Comparison of ENCODE assay signal across 26 cellular contexts in genomic region chr6:156985309-156985708, GRCh38.
"Had no signal": no experiment of that assay in that cellular context is flagged by ENCODE, and none has a peak within 500 bp of the region (broad histone marks: within the 10 kb centered on the region; RNA-seq: fewer than 3 reads in every experiment).

No MANE protein-coding gene starts in this region.

- H3K9me3 Mint-ChIP-seq: activated CD4-positive, alpha-beta memory T cell treated with anti-CD3 and anti-CD28 coated beads, Interleukin-2, amount 10 ng/mL, durations not matched to agents 7 days and 5 days; activated naive CD4-positive, alpha-beta T cell treated with anti-CD3 and anti-CD28 coated beads for 36 hours; activated T-helper 17 cell treated with anti-CD3 and anti-CD28 coated beads, Interleukin-2, amount 50 U/mL, for 72 hours had no signal

- ATAC-seq: activated CD4-positive, alpha-beta T cell treated with anti-CD3 and anti-CD28 coated beads for 36 hours; activated T-helper 17 cell treated with anti-CD3 and anti-CD28 coated beads, Interleukin-2, amount 50 U/mL, for 72 hours; K562; SK-N-SH treated with all-trans-retinoic acid at 6 μM for 48 hours had no signal

- H3K4me3 Mint-ChIP-seq: activated CD4-positive, alpha-beta memory T cell treated with anti-CD3 and anti-CD28 coated beads, Interleukin-2, amount 10 ng/mL, durations not matched to agents 7 days and 5 days; activated CD4-positive, alpha-beta T cell treated with anti-CD3 and anti-CD28 coated beads for 36 hours; activated naive CD4-positive, alpha-beta T cell treated with anti-CD3 and anti-CD28 coated beads for 36 hours; activated naive CD8-positive, alpha-beta T cell; activated T-helper 17 cell treated with anti-CD3 and anti-CD28 coated beads, Interleukin-2, amount 50 U/mL, for 72 hours had no signal

- H3K27me3 ChIP-seq: brain microvascular endothelial cell, cardiac muscle cell, Peyer's patch, SJCRH30 had no signal

- H3K36me3 ChIP-seq: brain microvascular endothelial cell, cardiac muscle cell, Peyer's patch, SJCRH30 had no signal

- DNase-seq: activated CD4-positive, alpha-beta memory T cell treated with anti-CD3 and anti-CD28 coated beads, Interleukin-2, amount 10 ng/mL, durations not matched to agents 7 days and 5 days; activated CD4-positive, alpha-beta T cell treated with anti-CD3 and anti-CD28 coated beads for 36 hours; activated CD4-positive, alpha-beta T cell treated with anti-CD3 and anti-CD28 coated beads, Interleukin-2, amount 50 U/mL, for 1 hour; activated gamma-delta T cell; activated naive CD4-positive, alpha-beta T cell treated with anti-CD3 and anti-CD28 coated beads for 36 hours; activated T-cell treated with anti-CD3 and anti-CD28 coated beads for 4 hours; activated T-cell treated with anti-CD3 and anti-CD28 coated beads, Interleukin-2, amount 50 U/mL, for 48 hours; brain microvascular endothelial cell; Kasumi-1; NCI-H1105 treated with DMSO at 0.1 percent for 48 hours; NCI-H1694; NCI-H2029; NCI-H2107; NCI-H2171 treated with DMSO at 0.1 percent for 48 hours; NCI-H226; NCI-H82; Peyer's patch; Right ventricle myocardium superior; SJCRH30; SW 1271 had no signal

- H3K9me3 ChIP-seq: Peyer's patch, SJCRH30 had no signal

- H3K27me3 Mint-ChIP-seq: activated CD4-positive, alpha-beta memory T cell treated with anti-CD3 and anti-CD28 coated beads, Interleukin-2, amount 10 ng/mL, durations not matched to agents 7 days and 5 days; activated CD4-positive, alpha-beta T cell treated with anti-CD3 and anti-CD28 coated beads for 36 hours; activated naive CD8-positive, alpha-beta T cell; activated T-helper 17 cell treated with anti-CD3 and anti-CD28 coated beads, Interleukin-2, amount 50 U/mL, for 72 hours had no signal

- H3K4me3 ChIP-seq: cardiac muscle cell, K562, Peyer's patch, SJCRH30 had no signal

- H3K27ac Mint-ChIP-seq: activated CD4-positive, alpha-beta memory T cell treated with anti-CD3 and anti-CD28 coated beads, Interleukin-2, amount 10 ng/mL, durations not matched to agents 7 days and 5 days; activated naive CD4-positive, alpha-beta T cell treated with anti-CD3 and anti-CD28 coated beads for 36 hours; activated naive CD8-positive, alpha-beta T cell had no signal

- H3K27ac ChIP-seq: brain microvascular endothelial cell, cardiac muscle cell, Peyer's patch, RWPE1, SJCRH30 had no signal

- H3K36me3 Mint-ChIP-seq: activated naive CD8-positive, alpha-beta T cell had no signal
